Comparison of ENCODE assay signal across 8 cellular contexts in genomic region chr16:30922960-30923535, GRCh38. TPM values are rescaled to one million over a fixed set of nuclear protein-coding genes. Genes with fewer than 3 reads are reported as not detected.
DNase-seq lines count a peak whose midpoint lies in the region; ATAC-seq, FAIRE-seq and TF ChIP-seq lines count a peak whose summit lies in the region.

No MANE protein-coding gene starts in this region.

- ATAC-seq in HG03025 (IDR thresholded peaks at IDR 0.05; ENCODE audit: low FRiP score, unreplicated experiment) (peak; percentile 62), right cardiac atrium (peak; percentile 88 to 89)

- WGBS in right cardiac atrium: under 1% methylated on average over 32 of the region's 33 CpGs
- WGBS in prostate gland: under 1% methylated on average over 33 of the region's 33 CpGs

- peak; percentile 53 for TF ChIP-seq POLR2A in prostate gland (IDR thresholded peaks at IDR 0.05)

- H3K4me1 ChIP-seq in ascending aorta (peaks cover 3 to 4% of the 10 kb centered on the region in 2 donors), right cardiac atrium (ENCODE audit: control insufficient read depth, insufficient read depth, low read length) (no peaks in the 10 kb centered on the region), prostate gland (replicated peaks) (no peaks in the 10 kb centered on the region)

- H3K27me3 ChIP-seq in ascending aorta (no peaks in the 10 kb centered on the region), right cardiac atrium (ENCODE audit: control insufficient read depth, insufficient read depth) (no peaks in the 10 kb centered on the region), prostate gland (replicated peaks; ENCODE audit: insufficient read depth) (no peaks in the 10 kb centered on the region)

- FAIRE-seq in GM18507 (lab: Jason Lieb, UNC): no peak

- H3K4me3 ChIP-seq in ascending aorta (peak overlapping the region; percentile 71 to 82), right cardiac atrium (ENCODE audit: low read length) (peak overlapping the region; percentile 95), prostate gland (peak overlapping the region; percentile 61 to 71)

- H3K36me3 ChIP-seq in ascending aorta (no peaks in the 10 kb centered on the region), prostate gland (no peaks in the 10 kb centered on the region)

- H3K9me3 ChIP-seq in ascending aorta: no peaks in the 10 kb centered on the region
- no peaks in the 10 kb centered on the region for H3K9me3 ChIP-seq in right cardiac atrium (ENCODE audit: control insufficient read depth, low read length)
- no peaks in the 10 kb centered on the region for H3K9me3 ChIP-seq in prostate gland

- DNase-seq in GM18507 (ENCODE audit: extremely low spot score, insufficient read length, low read depth) (peak; percentile 93), NCI-H2029 (lab: John Stamatoyannopoulos, UW) (peak; percentile 99), T-helper 22 cell (ENCODE audit: low read depth) (peak; percentile 97), ascending aorta (ENCODE audit: low spot score in 2 of 2) (peak; percentile 99 to 100), right cardiac atrium (peak; percentile 100), prostate gland (ENCODE audit: low spot score) (peak; percentile 100), ureter (ENCODE audit: low spot score) (peak; percentile 100)

- intact Hi-C loops in ascending aorta (cut with DNase I) (loop anchor here (1.0 to 2.0 kb wide), 5 partner anchors 26 to 272 kb away; partner anchors contain the start of genes CTF1, FBRS, ORAI3 and PRR14), right cardiac atrium (cut with DNase I) (loop anchor here in 2 of 4 donors (5.0 to 10.0 kb wide), 2 partner anchors 78 to 81 kb away; no protein-coding TSS in a partner anchor), prostate gland (cut with DNase I) (loop anchor here (2.0 to 5.0 kb wide), 3 partner anchors 26 to 81 kb away; partner anchors contain the start of gene CTF1)

- no peak for TF ChIP-seq CTCF in ascending aorta (IDR thresholded peaks at IDR 0.05)
- peak in 1 of 4 experiments; percentile 5 for TF ChIP-seq CTCF in prostate gland (IDR thresholded peaks at IDR 0.05)

- H3K27ac ChIP-seq in ascending aorta (peak overlapping the region; percentile 95 to 97), right cardiac atrium (ENCODE audit: low read length) (peak overlapping the region; percentile 94), prostate gland (peak overlapping the region; percentile 92 to 96)

RNA-seq across cellular contexts. Expression of gene FBXL19, which starts 0.3 kb away (rescaled TPM):
- total RNA-seq in ascending aorta: 66.9 TPM
- total RNA-seq in right cardiac atrium: 1 to 10 TPM; 5.1 to 8.4 (median 6.6) TPM
- 8.3 TPM for polyA plus RNA-seq in right cardiac atrium
- total RNA-seq in prostate gland: 100 to 1,000 TPM in 1 of 2 donors, 10 to 100 TPM in 1; 23.5 to 125 TPM
- 25.7 TPM for total RNA-seq in ureter

RNA-seq across cellular contexts. Expression of gene ORAI3, which starts 25.8 kb away (rescaled TPM):
- total RNA-seq in ascending aorta (39.0 TPM), right cardiac atrium (10 to 100 TPM; 11.8 to 14.6 (median 13.3) TPM), prostate gland (100 to 1,000 TPM in 1 of 2 donors, 10 to 100 TPM in 1; 74.6 to 114 TPM), ureter (25.9 TPM)
- 15.5 TPM for polyA plus RNA-seq in right cardiac atrium

RNA-seq across cellular contexts. Expression of gene CTF1, which starts 26.6 kb away (rescaled TPM):
- total RNA-seq in ascending aorta: 0.21 TPM
- 1 to 10 TPM; 7.4 to 9.8 (median 9.1) TPM for total RNA-seq in right cardiac atrium
- 13.1 TPM for polyA plus RNA-seq in right cardiac atrium
- total RNA-seq in prostate gland: 10 to 100 TPM in 1 of 2 donors, 1 to 10 TPM in 1; 9.8 to 13.9 TPM
- total RNA-seq in ureter: 8.2 TPM

RNA-seq across cellular contexts. Expression of gene BCL7C, which starts 29.2 kb away (rescaled TPM):
- total RNA-seq in ascending aorta (46.2 TPM), right cardiac atrium (10 to 100 TPM; 20.6 to 31.7 (median 26.3) TPM), prostate gland (10 to 100 TPM; 54.2 to 54.8 TPM), ureter (35.9 TPM)
- polyA plus RNA-seq in right cardiac atrium: 29.5 TPM

RNA-seq across cellular contexts. Expression of gene SETD1A, which starts 34.5 kb away (rescaled TPM):
- total RNA-seq in ascending aorta (8.3 TPM), right cardiac atrium (10 to 100 TPM in 3 of 4 donors, 1 to 10 TPM in 1; 9.7 to 11.6 (median 10.2) TPM), prostate gland (10 to 100 TPM in 1 of 2 donors, 1 to 10 TPM in 1; 10.0 to 29.1 TPM), ureter (19.6 TPM)
- polyA plus RNA-seq in right cardiac atrium: 9.6 TPM

Comparison
In these comparisons a context has a peak if more than half of its experiments do, and no peak if none do; other contexts are left out.
1. Peak in every context shown above with its lines: DNase-seq, ATAC-seq, H3K4me3 ChIP-seq and H3K27ac ChIP-seq.